ENCODE assay signal across 13 cellular contexts in genomic region chr12:4293299-4293941, GRCh38. TPM values are rescaled to one million over a fixed set of nuclear protein-coding genes. Genes with fewer than 3 reads are reported as not detected.
DNase-seq lines count a peak whose midpoint lies in the region; ATAC-seq and TF ChIP-seq lines count a peak whose summit lies in the region.
"Had no signal": no experiment of that assay in that cellular context is flagged by ENCODE, and none has a peak within 500 bp of the region (broad histone marks: within the 10 kb centered on the region; RNA-seq: fewer than 3 reads in every experiment).

No MANE protein-coding gene starts in this region.

- ATAC-seq in activated T-cell treated with anti-CD3 and anti-CD28 coated beads, Interleukin-2, amount 50 U/mL, for 4 hours = peak; percentile 82 to 90
- no peak for ATAC-seq in HG03025 (IDR thresholded peaks at IDR 0.05; ENCODE audit: low FRiP score, unreplicated experiment)
- ATAC-seq in foreskin keratinocyte = no peak
- ATAC-seq: right lobe of liver had no signal

- H3K27me3 ChIP-seq in prostate gland (replicated peaks; ENCODE audit: insufficient read depth) = no peaks in the 10 kb centered on the region
- no peaks in the 10 kb centered on the region for H3K27me3 ChIP-seq in foreskin keratinocyte
- H3K27me3 ChIP-seq: right lobe of liver had no signal

- DNase-seq in MV-4-11 (lab: John Stamatoyannopoulos, UW) (peak; percentile 79), fibroblast of mammary gland (ENCODE audit: low read depth) (peak; percentile 23), prostate gland (ENCODE audit: low spot score) (no peak), foreskin keratinocyte (no peak), HFFc6 (no peak)
- no peak for DNase-seq in activated T-cell treated with anti-CD3 and anti-CD28 coated beads, Interleukin-2, amount 50 U/mL, for 4 hours
- peak; percentile 60 for DNase-seq in stimulated activated CD4-positive, alpha-beta T cell treated with anti-CD3 and anti-CD28 coated beads, Interleukin-1b, Interleukin-23, amount 100 ng/mL, for 48 hours
- DNase-seq: DMS 273 treated with DMSO at 0.1 percent for 48 hours, left cardiac atrium, NCI-H526, right lobe of liver had no signal

- TF ChIP-seq CTCF in fibroblast of mammary gland (conservative IDR thresholded peaks at IDR 0.05; ENCODE audit: control insufficient read depth, insufficient read depth, low read depth, low read length) (no peak), prostate gland (IDR thresholded peaks at IDR 0.05) (no peak), foreskin keratinocyte (conservative IDR thresholded peaks at IDR 0.05) (no peak), HFFc6 (IDR thresholded peaks at IDR 0.05) (no peak)

- no peaks in the 10 kb centered on the region for H3K9me3 Mint-ChIP-seq in activated T-cell treated with anti-CD3 and anti-CD28 coated beads, Interleukin-2, amount 50 U/mL, for 4 hours
- no peaks in the 10 kb centered on the region for H3K9me3 Mint-ChIP-seq in HFFc6

- H3K36me3 Mint-ChIP-seq in activated T-cell treated with anti-CD3 and anti-CD28 coated beads, Interleukin-2, amount 50 U/mL, for 4 hours (ENCODE audit: insufficient read depth) = peaks cover 71% of the 10 kb centered on the region
- H3K36me3 Mint-ChIP-seq in HFFc6 (ENCODE audit: low read depth) = no peaks in the 10 kb centered on the region

- no peaks in the 10 kb centered on the region for H3K27me3 Mint-ChIP-seq in activated T-cell treated with anti-CD3 and anti-CD28 coated beads, Interleukin-2, amount 50 U/mL, for 4 hours (ENCODE audit: low read depth)
- peaks cover 51% of the 10 kb centered on the region for H3K27me3 Mint-ChIP-seq in HFFc6 (ENCODE audit: insufficient read depth)

- no peaks in the 10 kb centered on the region for H3K4me1 ChIP-seq in prostate gland (replicated peaks)
- H3K4me1 ChIP-seq in foreskin keratinocyte = no peaks in the 10 kb centered on the region
- H3K4me1 ChIP-seq: right lobe of liver had no signal

- H3K4me1 Mint-ChIP-seq in activated T-cell treated with anti-CD3 and anti-CD28 coated beads, Interleukin-2, amount 50 U/mL, for 4 hours (ENCODE audit: low read depth) = peaks cover 72% of the 10 kb centered on the region
- H3K4me1 Mint-ChIP-seq in HFFc6 (ENCODE audit: low read depth) = peaks cover 6% of the 10 kb centered on the region

- no peak overlapping the region for H3K27ac Mint-ChIP-seq in HFFc6

- intact Hi-C loops in prostate gland (cut with DNase I) = no loop called here

- no peaks in the 10 kb centered on the region for H3K9me3 ChIP-seq in prostate gland
- H3K9me3 ChIP-seq: right lobe of liver had no signal

- peak overlapping the region; percentile 80 for H3K4me3 Mint-ChIP-seq in activated T-cell treated with anti-CD3 and anti-CD28 coated beads, Interleukin-2, amount 50 U/mL, for 4 hours
- H3K4me3 Mint-ChIP-seq in HFFc6 = no peak overlapping the region; the same call in 1 of the 2 replicates

- WGBS in prostate gland = 84% methylated on average over 14 of the region's 14 CpGs

- H3K4me3 ChIP-seq in fibroblast of mammary gland (ENCODE audit: control insufficient read depth, low read depth, low read length) (no peak overlapping the region), prostate gland (no peak overlapping the region)
- H3K4me3 ChIP-seq: right lobe of liver had no signal

- no peaks in the 10 kb centered on the region for H3K36me3 ChIP-seq in prostate gland
- H3K36me3 ChIP-seq: right lobe of liver had no signal

- no peak for TF ChIP-seq POLR2A in prostate gland (IDR thresholded peaks at IDR 0.05)

- no peak overlapping the region for H3K27ac ChIP-seq in prostate gland
- no peak overlapping the region for H3K27ac ChIP-seq in foreskin keratinocyte
- H3K27ac ChIP-seq: epithelial cell of prostate, right lobe of liver had no signal

RNA-seq across cellular contexts. Expression of gene CCND2, which starts 19.9 kb away (rescaled TPM):
- 1,000 to 10,000 TPM in 1 of 3 donors, 100 to 1,000 TPM in 2; 867 to 1,094 (median 990) TPM for total RNA-seq in activated T-cell treated with anti-CD3 and anti-CD28 coated beads, Interleukin-2, amount 50 U/mL, for 4 hours
- 10 to 100 TPM; 31.6 to 46.1 TPM for total RNA-seq in prostate gland
- 372 and 386 TPM in 2 replicates for total RNA-seq in foreskin keratinocyte
- polyA plus RNA-seq in foreskin keratinocyte = 74.0 and 87.4 TPM in 2 replicates
- total RNA-seq in HFFc6 (2021; fragmentation: NEBNext Ultra II Directional; extraction: Animal tissue kit (Norgen Biotek cat#: 25700)) = 10 to 100 TPM in 4 of 6 experiments, 1 to 10 TPM in 2; 5.7 to 27.2 (median 24.5) TPM

RNA-seq across cellular contexts. Expression of gene TIGAR, which starts 27.6 kb away (rescaled TPM):
- 10 to 100 TPM; 12.3 to 21.3 (median 17.8) TPM for total RNA-seq in activated T-cell treated with anti-CD3 and anti-CD28 coated beads, Interleukin-2, amount 50 U/mL, for 4 hours
- total RNA-seq in prostate gland (1 to 10 TPM; 1.9 to 6.6 TPM), foreskin keratinocyte (20.8 and 24.7 TPM in 2 replicates)
- 17.1 and 20.7 TPM in 2 replicates for polyA plus RNA-seq in foreskin keratinocyte
- 10 to 100 TPM; 29.9 to 51.8 (median 41.8) TPM for total RNA-seq in HFFc6 (2021; fragmentation: NEBNext Ultra II Directional; extraction: Animal tissue kit (Norgen Biotek cat#: 25700))

Comparison
In these comparisons a context has a peak if more than half of its experiments do, and no peak if none do; other contexts are left out.
1. DNase-seq: peak in MV-4-11 (single experiment), fibroblast of mammary gland (single experiment) and stimulated activated CD4-positive, alpha-beta T cell treated with anti-CD3 and anti-CD28 coated beads, Interleukin-1b, Interleukin-23, amount 100 ng/mL, for 48 hours (single experiment); none in activated T-cell treated with anti-CD3 and anti-CD28 coated beads, Interleukin-2, amount 50 U/mL, for 4 hours (single experiment), prostate gland (single experiment), foreskin keratinocyte (0 of 2) and HFFc6 (single experiment).
2. ATAC-seq: peak in activated T-cell treated with anti-CD3 and anti-CD28 coated beads, Interleukin-2, amount 50 U/mL, for 4 hours (2 of 2); none in HG03025 (single experiment) and foreskin keratinocyte (single experiment).